8 cellular contexts compared by ENCODE assay signal in genomic region chr2:61538920-61539559, GRCh38. TPM values are rescaled to one million over a fixed set of nuclear protein-coding genes. Genes with fewer than 3 reads are reported as not detected.
A peak's percentile ranks its signal among the peaks of the same experiment; 100 is the strongest.
DNase-seq lines count a peak whose midpoint lies in the region; ATAC-seq and TF ChIP-seq lines count a peak whose summit lies in the region.

No MANE protein-coding gene starts in this region.

- peak overlapping the region; percentile 79 for H3K9ac ChIP-seq in fibroblast of lung (ENCODE audit: insufficient read depth, low read length)

- DNase-seq in NCI-H524 treated with DMSO at 0.1 percent for 48 hours (lab: John Stamatoyannopoulos, UW) (peak; percentile 50), activated T-cell treated with anti-CD3 and anti-CD28 coated beads for 4 hours (peak; percentile 43), fibroblast of lung (ENCODE audit: low read depth in 2 of 2) (peak; percentile 40 to 47), ovary (peak in 3 of 5 donors; percentile 47 to 53 (median 50)), tibial nerve (ENCODE audit: low spot score in 2 of 2) (peak in 1 of 2 donors; percentile 57), retina (no peak)

- H3K4me3 ChIP-seq in fibroblast of lung (replicated peaks in 1 of 4; ENCODE audit: control extremely low read depth in 1 of 4, insufficient read depth in 1 of 4, low read depth in 3 of 4, low read length in 4 of 4) (peak overlapping the region; percentile 45 to 71 (median 52)), ovary (peak overlapping the region; percentile 82), tibial nerve (peak overlapping the region; percentile 58 to 87 (median 79))

- H3K27ac ChIP-seq in C4-2B (peak overlapping the region; percentile 98), fibroblast of lung (ENCODE audit: insufficient read depth, low read length) (peak overlapping the region; percentile 96), ovary (peak overlapping the region; percentile 87 to 88), tibial nerve (peak overlapping the region; percentile 95 to 99 (median 98))

- WGBS in ovary, 3 donors, result 1 to 2% (median 1%) methylated on average over 19 of the region's 19 CpGs
- WGBS in tibial nerve, 2 donors, result 1 to 3% methylated on average over 19 of the region's 19 CpGs

- peak; percentile 1 for ATAC-seq in HG02588 (IDR thresholded peaks at IDR 0.05; ENCODE audit: unreplicated experiment)

- TF ChIP-seq CTCF in C4-2B (conservative IDR thresholded peaks at IDR 0.05) (no peak), fibroblast of lung (conservative IDR thresholded peaks at IDR 0.05 in 1 of 2, IDR thresholded peaks at IDR 0.05 in 1 of 2; ENCODE audit: low read depth in 1 of 2, low read length in 2 of 2) (no peak), ovary (IDR thresholded peaks at IDR 0.05) (no peak), tibial nerve (IDR thresholded peaks at IDR 0.05) (peak in 1 of 5 experiments; percentile 3)

- intact Hi-C loops in ovary (cut with DNase I), result loop anchor here in 3 of 4 donors (5.0 to 10.0 kb wide), 4 partner anchors 64 to 346 kb away; partner anchors contain the start of genes USP34 (in 3 of the 3) and CCT4 (in 1 of the 3)

- H3K9me3 ChIP-seq in fibroblast of lung (ENCODE audit: control insufficient read depth, insufficient read depth, low read depth, low read length) (no peaks in the 10 kb centered on the region), ovary (no peaks in the 10 kb centered on the region), tibial nerve (no peaks in the 10 kb centered on the region)

- H4K20me1 ChIP-seq in fibroblast of lung (ENCODE audit: control insufficient read depth, extremely low read depth, insufficient read depth, low read length), result peaks cover 3% of the 10 kb centered on the region

- H3K27me3 ChIP-seq in fibroblast of lung (ENCODE audit: control insufficient read depth, insufficient read depth, low read length) (no peaks in the 10 kb centered on the region), ovary (no peaks in the 10 kb centered on the region), tibial nerve (no peaks in the 10 kb centered on the region)

- H3K4me2 ChIP-seq in fibroblast of lung (ENCODE audit: extremely low read depth, insufficient read depth, low read length), result peak overlapping the region; percentile 76

- peaks cover 37% of the 10 kb centered on the region for H3K79me2 ChIP-seq in fibroblast of lung (ENCODE audit: control insufficient read depth, insufficient read depth, low read length)

- H3K36me3 ChIP-seq in fibroblast of lung (ENCODE audit: control insufficient read depth, insufficient read depth, low read length), result no peaks in the 10 kb centered on the region
- no peaks in the 10 kb centered on the region for H3K36me3 ChIP-seq in ovary
- no peaks in the 10 kb centered on the region for H3K36me3 ChIP-seq in tibial nerve

- TF ChIP-seq EP300 in ovary (IDR thresholded peaks at IDR 0.05), result no peak
- no peak for TF ChIP-seq EP300 in tibial nerve (IDR thresholded peaks at IDR 0.05)

- TF ChIP-seq POLR2A in ovary (IDR thresholded peaks at IDR 0.05) (no peak), tibial nerve (IDR thresholded peaks at IDR 0.05) (no peak)

- H2AFZ ChIP-seq in fibroblast of lung (ENCODE audit: low read length), result peak overlapping the region; percentile 56

- H3K4me1 ChIP-seq in fibroblast of lung (ENCODE audit: control insufficient read depth, extremely low read depth, insufficient read depth, low read length) (peaks cover 3% of the 10 kb centered on the region), ovary (ENCODE audit: insufficient read depth) (peaks cover 4% of the 10 kb centered on the region), tibial nerve (peaks cover 5 to 27% (median 14%) of the 10 kb centered on the region in 4 donors)

RNA-seq across cellular contexts. Expression of gene XPO1, which starts 0.9 kb away (rescaled TPM):
- total RNA-seq in fibroblast of lung, result 297 and 348 TPM in 2 replicates
- 91.8 and 114 TPM in 2 replicates for polyA plus RNA-seq in fibroblast of lung
- polyA plus RNA-seq in fibroblast of lung (2012), result 64.1 and 84.8 TPM in 2 replicates
- polyA minus RNA-seq in fibroblast of lung (ENCODE audit: low replicate concordance), result 10.5 and 11.3 TPM in 2 replicates
- 100 to 1,000 TPM in 4 of 7 donors, 10 to 100 TPM in 3; 93.5 to 211 (median 114) TPM for total RNA-seq in ovary
- 10 to 100 TPM; 48.0 to 98.1 TPM for polyA plus RNA-seq in ovary
- total RNA-seq in tibial nerve, result 100 to 1,000 TPM; 100 to 151 (median 112) TPM
